Comparison of ENCODE assay signal across 37 cellular contexts in the genomic region with DNA sequence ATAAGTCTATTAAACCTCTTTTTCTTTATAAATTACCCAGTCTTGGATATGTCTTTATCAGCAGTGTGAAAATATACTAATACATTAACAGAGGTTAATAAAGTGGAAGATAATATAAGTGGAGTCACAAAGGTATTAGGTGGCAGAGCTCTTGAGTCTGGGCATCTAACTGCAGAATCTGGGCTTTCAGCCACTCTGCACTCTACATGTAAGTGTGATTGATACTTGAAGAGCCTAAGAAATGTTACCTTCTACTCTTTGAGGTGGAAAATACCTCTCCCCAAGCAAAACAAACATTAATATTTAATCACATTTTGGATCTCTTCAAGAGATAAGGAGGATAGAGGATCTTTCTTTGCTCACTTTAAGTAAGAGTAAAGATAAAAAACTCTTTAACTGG.
"Had no signal": no experiment of that assay in that cellular context is flagged by ENCODE, and none has a peak within 500 bp of the region (broad histone marks: within the 10 kb centered on the region; RNA-seq: fewer than 3 reads in every experiment).

No MANE protein-coding gene starts in this region.

- H3K4me1 ChIP-seq: body of pancreas, breast epithelium, Peyer's patch had no signal

- H3K9me3 ChIP-seq: body of pancreas, breast epithelium, Peyer's patch had no signal

- H3K36me3 Mint-ChIP-seq: activated CD8-positive, alpha-beta memory T cell treated with anti-CD3 and anti-CD28 coated beads, Interleukin-2, amount 10 ng/mL, durations not matched to agents 7 days and 5 days; activated naive CD8-positive, alpha-beta T cell treated with anti-CD3 and anti-CD28 coated beads for 36 hours had no signal

- H3K4me1 Mint-ChIP-seq: activated B cell treated with CpG ODN at 0.5 μM for 24 hours; activated CD4-positive, alpha-beta memory T cell treated with anti-CD3 and anti-CD28 coated beads, Interleukin-2, amount 10 ng/mL, durations not matched to agents 7 days and 5 days; activated CD8-positive, alpha-beta memory T cell treated with anti-CD3 and anti-CD28 coated beads, Interleukin-2, amount 10 ng/mL, durations not matched to agents 7 days and 5 days; activated naive CD8-positive, alpha-beta T cell treated with anti-CD3 and anti-CD28 coated beads for 36 hours; activated T-helper 17 cell treated with anti-CD3 and anti-CD28 coated beads, Interleukin-2, amount 50 U/mL, for 72 hours had no signal

- ATAC-seq: activated CD8-positive, alpha-beta memory T cell treated with anti-CD3 and anti-CD28 coated beads, Interleukin-2, amount 10 ng/mL, durations not matched to agents 7 days and 5 days; activated T-cell treated with anti-CD3 and anti-CD28 coated beads, Interleukin-2, amount 50 U/mL, for 72 hours; activated T-helper 17 cell treated with anti-CD3 and anti-CD28 coated beads, Interleukin-2, amount 50 U/mL, for 72 hours; body of pancreas; PC-3 had no signal

- H3K4me3 ChIP-seq: body of pancreas, breast epithelium, Peyer's patch had no signal

- DNase-seq: activated B cell treated with CpG ODN at 0.5 μM for 24 hours; activated CD4-positive, alpha-beta memory T cell treated with anti-CD3 and anti-CD28 coated beads, Interleukin-2, amount 10 ng/mL, durations not matched to agents 7 days and 5 days; activated CD4-positive, alpha-beta T cell treated with anti-CD3 and anti-CD28 coated beads for 48 hours; activated CD4-positive, CD25-positive, alpha-beta regulatory T cell treated with anti-CD3 and anti-CD28 coated beads, Interleukin-2, amount 50 U/mL, for 72 hours; activated CD8-positive, alpha-beta memory T cell treated with anti-CD3 and anti-CD28 coated beads for 24 hours; activated CD8-positive, alpha-beta memory T cell treated with anti-CD3 and anti-CD28 coated beads, Interleukin-2, amount 10 ng/mL, durations not matched to agents 7 days and 5 days; activated CD8-positive, alpha-beta memory T cell treated with anti-CD3 and anti-CD28 coated beads, Interleukin-2, amount 50 U/mL, for 48 hours; activated effector memory CD4-positive, alpha-beta T cell treated with anti-CD3 and anti-CD28 coated beads, Interleukin-2, amount 50 U/mL, for 16 hours; activated naive CD4-positive, alpha-beta T cell; activated naive CD4-positive, alpha-beta T cell treated with anti-CD3 and anti-CD28 coated beads, Interleukin-2, amount 50 U/mL, for 16 hours; activated naive CD8-positive, alpha-beta T cell treated with anti-CD3 and anti-CD28 coated beads for 36 hours; activated T-cell treated with anti-CD3 and anti-CD28 coated beads, Interleukin-2, amount 50 U/mL, for 1 hour; activated T-cell treated with anti-CD3 and anti-CD28 coated beads, Interleukin-2, amount 50 U/mL, for 72 hours; amniotic stem cell; aorta; body of pancreas; caudate nucleus; cerebellar nuclear complex; NCI-H1105; NCI-H1417 treated with DMSO at 0.1 percent for 48 hours; NCI-H187 treated with DMSO at 0.1 percent for 48 hours; NCI-H2081; NCI-H2171 treated with DMSO at 0.1 percent for 48 hours; NCI-H226; NCI-H446 treated with DMSO at 0.1 percent for 48 hours; NCI-H524; NCI-H82; PC-3; Peyer's patch; SHP77 treated with DMSO at 0.1 percent for 48 hours; SW 1271; T-helper 1 cell; T-helper 2 cell; T-helper 9 cell had no signal

- H3K27ac Mint-ChIP-seq: activated B cell treated with CpG ODN at 0.5 μM for 24 hours; activated CD4-positive, alpha-beta memory T cell treated with anti-CD3 and anti-CD28 coated beads, Interleukin-2, amount 10 ng/mL, durations not matched to agents 7 days and 5 days; activated CD8-positive, alpha-beta memory T cell treated with anti-CD3 and anti-CD28 coated beads, Interleukin-2, amount 10 ng/mL, durations not matched to agents 7 days and 5 days; activated naive CD8-positive, alpha-beta T cell treated with anti-CD3 and anti-CD28 coated beads for 36 hours; activated T-cell treated with anti-CD3 and anti-CD28 coated beads, Interleukin-2, amount 50 U/mL, for 72 hours; activated T-helper 17 cell treated with anti-CD3 and anti-CD28 coated beads, Interleukin-2, amount 50 U/mL, for 72 hours had no signal

- H3K27me3 Mint-ChIP-seq: activated B cell treated with CpG ODN at 0.5 μM for 24 hours; activated CD4-positive, alpha-beta memory T cell treated with anti-CD3 and anti-CD28 coated beads, Interleukin-2, amount 10 ng/mL, durations not matched to agents 7 days and 5 days; activated CD8-positive, alpha-beta memory T cell treated with anti-CD3 and anti-CD28 coated beads, Interleukin-2, amount 10 ng/mL, durations not matched to agents 7 days and 5 days; activated naive CD8-positive, alpha-beta T cell treated with anti-CD3 and anti-CD28 coated beads for 36 hours; activated T-helper 17 cell treated with anti-CD3 and anti-CD28 coated beads, Interleukin-2, amount 50 U/mL, for 72 hours had no signal

- H3K27ac ChIP-seq: body of pancreas, breast epithelium, Peyer's patch, VCaP had no signal

- H3K4me3 Mint-ChIP-seq: activated B cell treated with CpG ODN at 0.5 μM for 24 hours; activated CD4-positive, alpha-beta memory T cell treated with anti-CD3 and anti-CD28 coated beads, Interleukin-2, amount 10 ng/mL, durations not matched to agents 7 days and 5 days; activated CD8-positive, alpha-beta memory T cell treated with anti-CD3 and anti-CD28 coated beads, Interleukin-2, amount 10 ng/mL, durations not matched to agents 7 days and 5 days; activated naive CD8-positive, alpha-beta T cell treated with anti-CD3 and anti-CD28 coated beads for 36 hours; activated T-cell treated with anti-CD3 and anti-CD28 coated beads, Interleukin-2, amount 50 U/mL, for 72 hours; activated T-helper 17 cell treated with anti-CD3 and anti-CD28 coated beads, Interleukin-2, amount 50 U/mL, for 72 hours had no signal

- H3K27me3 ChIP-seq: body of pancreas, breast epithelium, Peyer's patch had no signal

- H3K36me3 ChIP-seq: breast epithelium, Peyer's patch had no signal
